ENCODE assay signal across 17 cellular contexts in genomic region chr15:49860101-49860500, GRCh38.
DNase-seq lines count a peak whose midpoint lies in the region; ATAC-seq, FAIRE-seq and TF ChIP-seq lines count a peak whose summit lies in the region.
"Had no signal": no experiment of that assay in that cellular context is flagged by ENCODE, and none has a peak within 500 bp of the region (broad histone marks: within the 10 kb centered on the region; RNA-seq: fewer than 3 reads in every experiment).

No MANE protein-coding gene starts in this region.

- no peaks in the 10 kb centered on the region for H3K9me3 Mint-ChIP-seq in activated CD8-positive, alpha-beta memory T cell treated with anti-CD3 and anti-CD28 coated beads, Interleukin-2, amount 10 ng/mL, durations not matched to agents 7 days and 5 days (ENCODE audit: low read depth)
- H3K9me3 Mint-ChIP-seq: activated naive CD8-positive, alpha-beta T cell treated with anti-CD3 and anti-CD28 coated beads, Interleukin-2, amount 10 ng/mL, durations not matched to agents 7 days and 5 days; endodermal cell; IgD-negative memory B cell had no signal

- no peaks in the 10 kb centered on the region for H3K27me3 Mint-ChIP-seq in activated CD8-positive, alpha-beta memory T cell treated with anti-CD3 and anti-CD28 coated beads, Interleukin-2, amount 10 ng/mL, durations not matched to agents 7 days and 5 days

- ATAC-seq in sciatic nerve (peak; percentile 18), HG03139 (IDR thresholded peaks at IDR 0.05; ENCODE audit: unreplicated experiment) (no peak), HG02678 (IDR thresholded peaks at IDR 0.05; ENCODE audit: unreplicated experiment) (no peak)
- ATAC-seq in activated CD8-positive, alpha-beta memory T cell treated with anti-CD3 and anti-CD28 coated beads, Interleukin-2, amount 10 ng/mL, durations not matched to agents 7 days and 5 days, result no peak

- peaks cover 50% of the 10 kb centered on the region for H3K36me3 Mint-ChIP-seq in activated CD8-positive, alpha-beta memory T cell treated with anti-CD3 and anti-CD28 coated beads, Interleukin-2, amount 10 ng/mL, durations not matched to agents 7 days and 5 days
- H3K36me3 Mint-ChIP-seq: IgD-negative memory B cell had no signal

- CTCF ChIA-PET in BJ (lab: Yijun Ruan, JAX), result interaction anchor here (0.6 to 1.7 kb wide), 8 partner anchors 15 to 438 kb away, joined by 3 to 5 read pairs (median 3); no protein-coding TSS in a partner anchor
- CTCF ChIA-PET in activated CD8-positive, alpha-beta memory T cell treated with anti-CD3 and anti-CD28 coated beads, Interleukin-2, amount 10 ng/mL, durations not matched to agents 7 days and 5 days (lab: Charles Lee), result no interaction called here

- H3K4me3 ChIP-seq in BJ (ENCODE audit: low read depth, low read length), result no peak overlapping the region
- H3K4me3 ChIP-seq: thyroid gland had no signal

- TF ChIP-seq CTCF in BJ (IDR thresholded peaks at IDR 0.05; ENCODE audit: insufficient read depth, low read depth, low read length), result no peak

- FAIRE-seq in endometrium (lab: Jason Lieb, UNC), result peak; percentile 84

- peak; percentile 70 for DNase-seq in BJ (ENCODE audit: low read depth)
- peak; percentile 16 for DNase-seq in NCI-H226
- DNase-seq in sciatic nerve (ENCODE audit: low spot score), result no peak
- DNase-seq in activated CD8-positive, alpha-beta memory T cell treated with anti-CD3 and anti-CD28 coated beads, Interleukin-2, amount 10 ng/mL, durations not matched to agents 7 days and 5 days, result no peak
- no peak for DNase-seq in SHP77 (lab: John Stamatoyannopoulos, UW)
- DNase-seq: activated CD4-positive, alpha-beta T cell treated with anti-CD3 and anti-CD28 coated beads, Interleukin-2, amount 50 U/mL, for 48 hours; activated naive CD8-positive, alpha-beta T cell treated with anti-CD3 and anti-CD28 coated beads, Interleukin-2, amount 10 ng/mL, durations not matched to agents 7 days and 5 days; cerebellar nuclear complex; DMS153; endodermal cell; head of caudate nucleus; thyroid gland had no signal

- no peak overlapping the region for H3K4me3 Mint-ChIP-seq in activated CD8-positive, alpha-beta memory T cell treated with anti-CD3 and anti-CD28 coated beads, Interleukin-2, amount 10 ng/mL, durations not matched to agents 7 days and 5 days
- H3K4me3 Mint-ChIP-seq: activated naive CD8-positive, alpha-beta T cell treated with anti-CD3 and anti-CD28 coated beads, Interleukin-2, amount 10 ng/mL, durations not matched to agents 7 days and 5 days; endodermal cell; IgD-negative memory B cell had no signal

- no peaks in the 10 kb centered on the region for H3K4me1 Mint-ChIP-seq in activated CD8-positive, alpha-beta memory T cell treated with anti-CD3 and anti-CD28 coated beads, Interleukin-2, amount 10 ng/mL, durations not matched to agents 7 days and 5 days
- H3K4me1 Mint-ChIP-seq: activated naive CD8-positive, alpha-beta T cell treated with anti-CD3 and anti-CD28 coated beads, Interleukin-2, amount 10 ng/mL, durations not matched to agents 7 days and 5 days; IgD-negative memory B cell had no signal

- POLR2A ChIA-PET in BJ (lab: Charles Lee), result no interaction called here

- H3K27me3 ChIP-seq in BJ (ENCODE audit: control insufficient read depth, insufficient read depth, low read length), result no peaks in the 10 kb centered on the region
- H3K27me3 ChIP-seq: neutrophil, thyroid gland had no signal

- intact Hi-C loops in sciatic nerve (cut with DNase I), result no loop called here

- no peak overlapping the region for H3K27ac Mint-ChIP-seq in activated CD8-positive, alpha-beta memory T cell treated with anti-CD3 and anti-CD28 coated beads, Interleukin-2, amount 10 ng/mL, durations not matched to agents 7 days and 5 days
- H3K27ac Mint-ChIP-seq: activated naive CD8-positive, alpha-beta T cell treated with anti-CD3 and anti-CD28 coated beads, Interleukin-2, amount 10 ng/mL, durations not matched to agents 7 days and 5 days; endodermal cell; IgD-negative memory B cell had no signal

- no peaks in the 10 kb centered on the region for H3K36me3 ChIP-seq in BJ (ENCODE audit: control insufficient read depth, insufficient read depth, low read length)
- H3K36me3 ChIP-seq: thyroid gland had no signal

Comparison
In these comparisons a context has a peak if more than half of its experiments do, and no peak if none do; other contexts are left out.
1. DNase-seq: peak in BJ (single experiment) and NCI-H226 (single experiment); none in sciatic nerve (single experiment), activated CD8-positive, alpha-beta memory T cell treated with anti-CD3 and anti-CD28 coated beads, Interleukin-2, amount 10 ng/mL, durations not matched to agents 7 days and 5 days (single experiment) and SHP77 (0 of 2).